Comparison of ENCODE assay signal across 1 cellular context in genomic region chr20:4795394-4795793, GRCh38.
TF ChIP-seq lines count a peak whose summit lies in the region.

No MANE protein-coding gene starts in this region.

TF ChIP-seq in HepG2, 621 proteins besides CTCF, POLR2A, EP300 and RAD21 (continued from another document):
- TF ChIP-seq ZBTB40 (IDR thresholded peaks at IDR 0.05) (no peak), ZBTB40 (CRISPR knock-in tag; IDR thresholded peaks at IDR 0.05) (no peak), NKX3-1 (CRISPR knock-in tag; IDR thresholded peaks at IDR 0.05) (no peak), CERS6 (CRISPR knock-in tag; IDR thresholded peaks at IDR 0.05) (no peak), AGO1 (IDR thresholded peaks at IDR 0.05; ENCODE audit: low read depth, low read length, poor library complexity, severe bottlenecking) (no peak), MAFG (CRISPR knock-in tag; IDR thresholded peaks at IDR 0.05) (0 out of 2 replicates have a peak, but pooled peaks have one; percentile 72), ESRRA (CRISPR knock-in tag; IDR thresholded peaks at IDR 0.05; ENCODE audit: low read depth) (no peak), PITX1 (CRISPR knock-in tag; IDR thresholded peaks at IDR 0.05) (no peak), MED8 (CRISPR knock-in tag; IDR thresholded peaks at IDR 0.05; ENCODE audit: insufficient replicate concordance) (no peak), PPARG (CRISPR knock-in tag; conservative IDR thresholded peaks at IDR 0.05) (no peak), MAFF (IDR thresholded peaks at IDR 0.05; ENCODE audit: low read depth, low read length) (peak; percentile 67), HDAC2 (CRISPR knock-in tag; IDR thresholded peaks at IDR 0.05) (no peak), ZBTB42 (CRISPR knock-in tag; IDR thresholded peaks at IDR 0.05) (no peak), TP53 (CRISPR knock-in tag; conservative IDR thresholded peaks at IDR 0.05) (no peak), NFATC3 (CRISPR knock-in tag; IDR thresholded peaks at IDR 0.05) (no peak), ZNF101 (CRISPR knock-in tag; IDR thresholded peaks at IDR 0.05; ENCODE audit: borderline replicate concordance, low read depth) (no peak), MAFK (conservative IDR thresholded peaks at IDR 0.05 in 1 of 2, IDR thresholded peaks at IDR 0.05 in 1 of 2; ENCODE audit: low read length in 2 of 2) (peak; percentile 46 to 59; a peak in 3 of 4 replicates), MTA3 (CRISPR knock-in tag; IDR thresholded peaks at IDR 0.05) (no peak), ZKSCAN1 (IDR thresholded peaks at IDR 0.05; ENCODE audit: low read length) (no peak), POLR2G (IDR thresholded peaks at IDR 0.05; ENCODE audit: low read depth, low read length) (no peak), ZNF598 (CRISPR knock-in tag; IDR thresholded peaks at IDR 0.05; ENCODE audit: borderline replicate concordance) (no peak), NFIB (CRISPR knock-in tag; IDR thresholded peaks at IDR 0.05; ENCODE audit: borderline replicate concordance) (no peak), ZNF792 (CRISPR knock-in tag; IDR thresholded peaks at IDR 0.05) (no peak), RARG (CRISPR knock-in tag; IDR thresholded peaks at IDR 0.05; ENCODE audit: low read depth) (no peak), ZNF383 (CRISPR knock-in tag; IDR thresholded peaks at IDR 0.05; ENCODE audit: borderline replicate concordance) (no peak), FOSL2 (CRISPR knock-in tag; IDR thresholded peaks at IDR 0.05) (peak; percentile 67), NFKB2 (CRISPR knock-in tag; IDR thresholded peaks at IDR 0.05; ENCODE audit: borderline replicate concordance) (no peak), SKIL (CRISPR knock-in tag; IDR thresholded peaks at IDR 0.05; ENCODE audit: borderline replicate concordance) (no peak), HIVEP1 (CRISPR knock-in tag; IDR thresholded peaks at IDR 0.05) (0 out of 2 replicates have a peak, but pooled peaks have one; percentile 42), MXI1 (IDR thresholded peaks at IDR 0.05; ENCODE audit: borderline replicate concordance, low read depth, low read length) (no peak), RNF219 (CRISPR knock-in tag; IDR thresholded peaks at IDR 0.05) (no peak), CSRNP1 (CRISPR knock-in tag; IDR thresholded peaks at IDR 0.05) (no peak), SAP130 (CRISPR knock-in tag; IDR thresholded peaks at IDR 0.05; ENCODE audit: low read depth) (no peak), ZNF263 (CRISPR knock-in tag; IDR thresholded peaks at IDR 0.05) (peak; percentile 56; the same call in 1 of the 2 replicates), RBM39 (IDR thresholded peaks at IDR 0.05; ENCODE audit: low read depth, low read length, poor library complexity, severe bottlenecking) (no peak), NFE2L2 (IDR thresholded peaks at IDR 0.05; ENCODE audit: low read length) (peak; percentile 20; the same call in 1 of the 2 replicates), ZBTB3 (CRISPR knock-in tag; IDR thresholded peaks at IDR 0.05; ENCODE audit: borderline replicate concordance, low read depth) (no peak), ZSCAN25 (CRISPR knock-in tag; IDR thresholded peaks at IDR 0.05) (no peak), BCLAF1 (IDR thresholded peaks at IDR 0.05) (no peak), CREB1 (IDR thresholded peaks at IDR 0.05) (peak; percentile 71), CREB1 (CRISPR knock-in tag; IDR thresholded peaks at IDR 0.05) (no peak), FOXP4 (CRISPR knock-in tag; IDR thresholded peaks at IDR 0.05) (no peak), TBX3 (IDR thresholded peaks at IDR 0.05; ENCODE audit: borderline replicate concordance) (no peak), RBM22 (optimal IDR thresholded peaks at IDR 0.05; ENCODE audit: low read length) (no peak), ZNF441 (CRISPR knock-in tag; IDR thresholded peaks at IDR 0.05; ENCODE audit: borderline replicate concordance) (no peak), ZNF331 (CRISPR knock-in tag; IDR thresholded peaks at IDR 0.05) (no peak), ZNF496 (CRISPR knock-in tag; IDR thresholded peaks at IDR 0.05; ENCODE audit: insufficient replicate concordance) (no peak), GATAD2A (CRISPR knock-in tag; IDR thresholded peaks at IDR 0.05) (no peak)
